9 cellular contexts compared by ENCODE assay signal in the genomic region with DNA sequence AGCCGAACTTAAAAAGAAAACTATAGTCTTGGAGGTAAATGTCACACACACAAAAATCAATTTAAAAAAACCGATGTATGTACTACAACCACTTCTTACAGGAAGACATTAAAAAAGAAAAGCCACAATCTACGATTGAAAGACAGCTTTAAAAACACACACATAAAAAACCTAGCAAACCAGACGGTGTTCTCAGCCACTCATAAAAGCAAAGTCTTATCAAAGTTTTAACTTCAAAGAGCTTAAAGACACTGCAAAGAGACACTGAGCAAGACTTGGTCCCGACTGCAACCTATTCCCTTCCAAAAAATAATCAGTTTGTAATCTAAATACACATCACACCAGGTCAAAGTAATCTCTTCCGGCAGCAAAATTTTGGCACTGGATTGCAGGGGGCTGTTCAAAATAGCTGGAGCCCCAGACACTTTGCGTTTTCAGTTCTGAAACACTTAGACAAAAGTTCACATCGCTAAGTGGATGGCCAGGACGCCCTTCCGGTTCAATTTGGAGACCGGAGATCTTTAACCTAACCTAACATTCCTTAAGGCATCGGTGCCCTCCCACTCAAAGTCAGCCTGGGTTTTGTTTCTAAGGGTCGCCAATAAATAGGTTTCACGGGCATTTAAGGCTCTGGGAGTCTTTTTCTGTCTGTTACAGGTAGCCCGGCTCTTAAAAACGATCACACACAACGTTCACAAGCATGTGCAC. TPM values are rescaled to one million over a fixed set of nuclear protein-coding genes. Genes with fewer than 3 reads are reported as not detected.
DNase-seq lines count a peak whose midpoint lies in the region; ATAC-seq and TF ChIP-seq lines count a peak whose summit lies in the region.
"Had no signal": no experiment of that assay in that cellular context is flagged by ENCODE, and none has a peak within 500 bp of the region (broad histone marks: within the 10 kb centered on the region; RNA-seq: fewer than 3 reads in every experiment).

No MANE protein-coding gene starts in this region.

- H3K36me3 Mint-ChIP-seq in CD14-positive monocyte (peaks cover 6 to 7% of the 10 kb centered on the region in 2 donors), osteocyte (ENCODE audit: unreplicated experiment) (peaks cover 6% of the 10 kb centered on the region)

- TF ChIP-seq CTCF in CD14-positive monocyte (IDR thresholded peaks at IDR 0.05) (no peak), osteocyte (IDR thresholded peaks at IDR 0.05) (no peak)

- H3K4me3 Mint-ChIP-seq in CD14-positive monocyte (peak overlapping the region; percentile 51 to 75), osteocyte (ENCODE audit: unreplicated experiment) (peak overlapping the region; percentile 75)

- H3K27ac Mint-ChIP-seq in CD14-positive monocyte: peak overlapping the region in 1 of 7 donors; percentile 54
- peak overlapping the region; percentile 43 for H3K27ac Mint-ChIP-seq in osteocyte (ENCODE audit: unreplicated experiment)

- no peak for DNase-seq in CD14-positive monocyte (ENCODE audit: low spot score)
- peak; percentile 10 for DNase-seq in OCI-M1 (lab: John Stamatoyannopoulos, UW)
- DNase-seq in osteocyte (ENCODE audit: extremely low spot score, unreplicated experiment): no peak
- DNase-seq in DMS79 (lab: John Stamatoyannopoulos, UW): no peak
- no peak for DNase-seq in stimulated activated CD4-positive, alpha-beta T cell treated with anti-CD3 and anti-CD28 coated beads, Interleukin-2, amount 100 ng/mL, for 48 hours
- DNase-seq: NCI-H1694 treated with DMSO at 0.1 percent for 48 hours had no signal

- H3K27me3 ChIP-seq in endocrine pancreas (ENCODE audit: control insufficient read depth, insufficient read depth, low read length): no peaks in the 10 kb centered on the region

- intact Hi-C loops in CD14-positive monocyte (cut with micrococcal nuclease): no loop called here

- no peaks in the 10 kb centered on the region for H3K36me3 ChIP-seq in endocrine pancreas (ENCODE audit: control insufficient read depth, insufficient read depth, low read length)

- no peaks in the 10 kb centered on the region for H3K9me3 ChIP-seq in endocrine pancreas (ENCODE audit: control insufficient read depth, low read length)

- peaks cover 21 to 48% (median 39%) of the 10 kb centered on the region in 3 donors for H3K27me3 Mint-ChIP-seq in CD14-positive monocyte (ENCODE audit: low read depth in 3 of 3)
- H3K27me3 Mint-ChIP-seq in osteocyte (ENCODE audit: unreplicated experiment): no peaks in the 10 kb centered on the region

- peak overlapping the region; percentile 34 for H3K9ac ChIP-seq in endocrine pancreas (ENCODE audit: control insufficient read depth, insufficient read depth, low read length)

- ATAC-seq in HG02938 (IDR thresholded peaks at IDR 0.05; ENCODE audit: unreplicated experiment) (no peak), HG03439 (IDR thresholded peaks at IDR 0.05; ENCODE audit: unreplicated experiment) (no peak)

- peaks cover 10% of the 10 kb centered on the region for H3K4me1 ChIP-seq in endocrine pancreas (ENCODE audit: control insufficient read depth, insufficient read depth, low read length)

- H3K4me3 ChIP-seq in endocrine pancreas (ENCODE audit: control insufficient read depth, insufficient read depth, low read length): peak overlapping the region; percentile 78

- peaks cover 0 to 3% (median 0%) of the 10 kb centered on the region in 7 donors for H3K9me3 Mint-ChIP-seq in CD14-positive monocyte
- H3K9me3 Mint-ChIP-seq in osteocyte (ENCODE audit: unreplicated experiment): no peaks in the 10 kb centered on the region

- H3K4me1 Mint-ChIP-seq in CD14-positive monocyte: peaks cover 52% of the 10 kb centered on the region
- peaks cover 67% of the 10 kb centered on the region for H3K4me1 Mint-ChIP-seq in osteocyte (ENCODE audit: unreplicated experiment)

RNA-seq across cellular contexts. Expression of a gene that starts 2.6 kb away (rescaled TPM):
- under 1 TPM; 0.11 to 0.22 TPM for polyA plus RNA-seq in CD14-positive monocyte
- 44.8 and 47.7 TPM in 2 replicates for total RNA-seq in osteocyte
